7 cellular contexts compared by ENCODE assay signal in genomic region chr1:78005347-78005722, GRCh38. TPM values are rescaled to one million over a fixed set of nuclear protein-coding genes. Genes with fewer than 3 reads are reported as not detected.
DNase-seq lines count a peak whose midpoint lies in the region; ATAC-seq lines count a peak whose summit lies in the region.

No MANE protein-coding gene starts in this region.

- no peaks in the 10 kb centered on the region for H3K9me3 Mint-ChIP-seq in activated T-helper 17 cell treated with anti-CD3 and anti-CD28 coated beads, Interleukin-2, amount 50 U/mL, for 72 hours
- H3K9me3 Mint-ChIP-seq in stimulated activated naive B cell treated with anti-CD40 and anti-IgM and Interleukin-4, amounts not matched to agents 10 μg/mL and 1 μg/mL and 100 μg/mL, for 72 hours: no peaks in the 10 kb centered on the region

- no peaks in the 10 kb centered on the region for H3K4me1 ChIP-seq in iPS-15b (ENCODE audit: control insufficient read depth, insufficient read depth, low read length)

- peak overlapping the region; percentile 1 for H3K9ac ChIP-seq in iPS-15b (ENCODE audit: low read depth, low read length)

- ATAC-seq in HG03103 (IDR thresholded peaks at IDR 0.05; ENCODE audit: low read depth, unreplicated experiment) (peak; percentile 0), HG03457 (IDR thresholded peaks at IDR 0.05; ENCODE audit: unreplicated experiment) (no peak), GM19455 (IDR thresholded peaks at IDR 0.05; ENCODE audit: unreplicated experiment) (no peak)
- ATAC-seq in activated T-helper 17 cell treated with anti-CD3 and anti-CD28 coated beads, Interleukin-2, amount 50 U/mL, for 72 hours (replicated peaks): peak; percentile 40
- ATAC-seq in stimulated activated naive B cell treated with anti-CD40 and anti-IgM and Interleukin-4, amounts not matched to agents 10 μg/mL and 1 μg/mL and 100 μg/mL, for 72 hours (replicated peaks): no peak

- H3K4me3 ChIP-seq in iPS-15b (ENCODE audit: low read depth, low read length): peak overlapping the region; percentile 48

- peak overlapping the region; percentile 100 for H3K27ac Mint-ChIP-seq in activated T-helper 17 cell treated with anti-CD3 and anti-CD28 coated beads, Interleukin-2, amount 50 U/mL, for 72 hours
- H3K27ac Mint-ChIP-seq in stimulated activated naive B cell treated with anti-CD40 and anti-IgM and Interleukin-4, amounts not matched to agents 10 μg/mL and 1 μg/mL and 100 μg/mL, for 72 hours: peak overlapping the region; percentile 100

- peaks cover 9% of the 10 kb centered on the region for H3K36me3 Mint-ChIP-seq in activated T-helper 17 cell treated with anti-CD3 and anti-CD28 coated beads, Interleukin-2, amount 50 U/mL, for 72 hours (ENCODE audit: low read depth)
- peaks cover 0 to 6% of the 10 kb centered on the region in 2 donors for H3K36me3 Mint-ChIP-seq in stimulated activated naive B cell treated with anti-CD40 and anti-IgM and Interleukin-4, amounts not matched to agents 10 μg/mL and 1 μg/mL and 100 μg/mL, for 72 hours

- H3K4me1 Mint-ChIP-seq in activated T-helper 17 cell treated with anti-CD3 and anti-CD28 coated beads, Interleukin-2, amount 50 U/mL, for 72 hours: peaks cover 12% of the 10 kb centered on the region
- peaks cover 8 to 27% of the 10 kb centered on the region in 2 donors for H3K4me1 Mint-ChIP-seq in stimulated activated naive B cell treated with anti-CD40 and anti-IgM and Interleukin-4, amounts not matched to agents 10 μg/mL and 1 μg/mL and 100 μg/mL, for 72 hours

- DNase-seq in stimulated activated naive B cell treated with anti-CD40 and anti-IgM and Interleukin-4, amounts not matched to agents 10 μg/mL and 1 μg/mL and 100 μg/mL, for 72 hours: no peak
- no peak for DNase-seq in cerebellar cortex (ENCODE audit: low spot score)

- no peaks in the 10 kb centered on the region for H3K27me3 ChIP-seq in iPS-15b (ENCODE audit: control insufficient read depth, insufficient read depth, low read length)

- H3K36me3 ChIP-seq in iPS-15b (ENCODE audit: control insufficient read depth, insufficient read depth, low read length): no peaks in the 10 kb centered on the region

- no peaks in the 10 kb centered on the region for H3K27me3 Mint-ChIP-seq in activated T-helper 17 cell treated with anti-CD3 and anti-CD28 coated beads, Interleukin-2, amount 50 U/mL, for 72 hours
- no peaks in the 10 kb centered on the region for H3K27me3 Mint-ChIP-seq in stimulated activated naive B cell treated with anti-CD40 and anti-IgM and Interleukin-4, amounts not matched to agents 10 μg/mL and 1 μg/mL and 100 μg/mL, for 72 hours

- H3K4me3 Mint-ChIP-seq in activated T-helper 17 cell treated with anti-CD3 and anti-CD28 coated beads, Interleukin-2, amount 50 U/mL, for 72 hours: peak overlapping the region; percentile 95
- H3K4me3 Mint-ChIP-seq in stimulated activated naive B cell treated with anti-CD40 and anti-IgM and Interleukin-4, amounts not matched to agents 10 μg/mL and 1 μg/mL and 100 μg/mL, for 72 hours: peak overlapping the region; percentile 84 to 88

- no peaks in the 10 kb centered on the region for H3K9me3 ChIP-seq in iPS-15b (ENCODE audit: control insufficient read depth, insufficient read depth, low read length)

RNA-seq across cellular contexts. Expression of gene DNAJB4, which starts 0.6 kb away (rescaled TPM):
- total RNA-seq in activated T-helper 17 cell treated with anti-CD3 and anti-CD28 coated beads, Interleukin-2, amount 50 U/mL, for 72 hours: 10 to 100 TPM; 10.8 to 32.6 TPM

RNA-seq across cellular contexts. Expression of gene FUBP1, which starts 26.5 kb away (rescaled TPM):
- 100 to 1,000 TPM; 183 to 194 TPM for total RNA-seq in activated T-helper 17 cell treated with anti-CD3 and anti-CD28 coated beads, Interleukin-2, amount 50 U/mL, for 72 hours

RNA-seq across cellular contexts. Expression of gene GIPC2, which starts 40.4 kb away (rescaled TPM):
- total RNA-seq in activated T-helper 17 cell treated with anti-CD3 and anti-CD28 coated beads, Interleukin-2, amount 50 U/mL, for 72 hours: under 1 TPM; 0.35 to 0.50 TPM

Comparison
In these comparisons a context has a peak if more than half of its experiments do, and no peak if none do; other contexts are left out.
1. ATAC-seq: peak in HG03103 (single experiment) and activated T-helper 17 cell treated with anti-CD3 and anti-CD28 coated beads, Interleukin-2, amount 50 U/mL, for 72 hours (single experiment); none in stimulated activated naive B cell treated with anti-CD40 and anti-IgM and Interleukin-4, amounts not matched to agents 10 μg/mL and 1 μg/mL and 100 μg/mL, for 72 hours (0 of 2), HG03457 (single experiment) and GM19455 (single experiment).